ENCODE assay signal across 10 cellular contexts in the genomic region with DNA sequence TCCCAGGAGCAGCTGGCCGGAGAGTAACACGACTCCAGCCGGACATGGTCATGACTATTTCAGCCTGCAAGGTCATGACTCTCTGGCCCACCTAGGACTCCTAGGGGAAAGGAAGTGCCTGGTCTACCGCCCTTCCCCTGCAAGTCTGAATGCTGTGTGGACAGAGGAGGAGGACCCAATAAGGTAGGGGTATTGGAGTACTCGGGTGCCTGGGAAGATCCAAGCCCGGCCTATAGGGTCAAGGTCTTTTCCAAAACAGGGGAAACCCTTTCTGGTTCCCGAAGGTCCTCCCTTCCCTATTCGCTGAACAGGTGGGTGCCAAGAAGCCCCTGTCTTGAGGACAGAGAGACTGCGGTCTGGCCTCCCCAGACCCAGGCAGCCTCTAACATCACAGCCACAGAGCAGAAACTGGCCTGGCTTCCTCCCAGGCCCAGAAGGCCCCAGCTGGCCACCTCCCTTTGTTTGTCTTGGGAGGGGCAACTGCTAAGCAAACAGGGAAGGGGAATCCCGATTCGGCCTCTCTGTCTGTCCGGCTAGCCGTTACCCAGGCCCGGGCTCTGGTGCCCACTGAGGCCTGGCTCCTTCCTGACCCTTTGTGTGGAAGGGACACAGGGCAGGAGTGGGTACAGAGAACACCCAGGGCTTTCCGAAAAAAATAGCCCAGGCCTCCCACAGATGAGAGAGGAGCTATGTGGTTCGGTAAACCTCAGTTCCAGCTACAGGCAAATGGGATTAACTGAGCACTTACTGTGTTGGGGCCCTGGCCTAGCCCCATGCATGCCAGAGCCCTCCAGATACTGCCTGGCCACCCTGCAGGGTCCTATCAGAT. TPM values are rescaled to one million over a fixed set of nuclear protein-coding genes. Genes with fewer than 3 reads are reported as not detected.
DNase-seq lines count a peak whose midpoint lies in the region; ATAC-seq and TF ChIP-seq lines count a peak whose summit lies in the region.
"Had no signal": no experiment of that assay in that cellular context is flagged by ENCODE, and none has a peak within 500 bp of the region (broad histone marks: within the 10 kb centered on the region; RNA-seq: fewer than 3 reads in every experiment).

No MANE protein-coding gene starts in this region.

- H3K4me1 ChIP-seq in mucosa of rectum (ENCODE audit: control insufficient read depth in 2 of 2, insufficient read depth in 2 of 2, low read length in 2 of 2) (peaks cover 32 to 33% of the 10 kb centered on the region in 2 donors), upper lobe of left lung (peaks cover 48 to 54% (median 50%) of the 10 kb centered on the region in 4 donors)

- no peaks in the 10 kb centered on the region for H3K9me3 ChIP-seq in mucosa of rectum (ENCODE audit: control insufficient read depth in 2 of 2, low read length in 2 of 2)
- H3K9me3 ChIP-seq in upper lobe of left lung: no peaks in the 10 kb centered on the region
- H3K9me3 ChIP-seq in T-helper 17 cell (ENCODE audit: control insufficient read depth, low read length, poor library complexity, severe bottlenecking): no peaks in the 10 kb centered on the region

- H3K4me1 Mint-ChIP-seq in activated T-cell treated with anti-CD3 and anti-CD28 coated beads, Interleukin-2, amount 50 U/mL, for 24 hours (ENCODE audit: low read depth): peaks cover 86% of the 10 kb centered on the region
- peaks cover 34% of the 10 kb centered on the region for H3K4me1 Mint-ChIP-seq in T-helper 17 cell

- H3K27ac ChIP-seq in mucosa of rectum (ENCODE audit: low read depth in 2 of 2, low read length in 2 of 2) (peak overlapping the region; percentile 64 to 74), upper lobe of left lung (peak overlapping the region; percentile 59 to 99 (median 82))

- peak overlapping the region; percentile 44 for H3K27ac Mint-ChIP-seq in activated T-cell treated with anti-CD3 and anti-CD28 coated beads, Interleukin-2, amount 50 U/mL, for 24 hours
- H3K27ac Mint-ChIP-seq in T-helper 17 cell: no peak overlapping the region

- H3K27me3 Mint-ChIP-seq in activated T-cell treated with anti-CD3 and anti-CD28 coated beads, Interleukin-2, amount 50 U/mL, for 24 hours: no peaks in the 10 kb centered on the region
- no peaks in the 10 kb centered on the region for H3K27me3 Mint-ChIP-seq in T-helper 17 cell

- no peak for DNase-seq in activated T-cell treated with anti-CD3 and anti-CD28 coated beads, Interleukin-2, amount 50 U/mL, for 24 hours
- no peak for DNase-seq in activated T-cell treated with anti-CD3 and anti-CD28 coated beads, Interleukin-2, amount 50 U/mL, for 1 hour
- DNase-seq in dermis blood vessel endothelial cell (peak; percentile 71), upper lobe of left lung (peak in 1 of 2 donors; percentile 86), NCI-H2171 treated with DMSO at 0.1 percent for 48 hours (lab: John Stamatoyannopoulos, UW) (no peak), NCI-H128 (lab: John Stamatoyannopoulos, UW; ENCODE audit: unreplicated experiment) (no peak), T-helper 17 cell (no peak)
- DNase-seq: occipital lobe, SIG-M5 had no signal

- peak in 1 of 4 donors; percentile 41 for TF ChIP-seq POLR2A in upper lobe of left lung (IDR thresholded peaks at IDR 0.05)

- 60 to 64% methylated on average over 10 to 16 of the region's 16 CpGs for WGBS in upper lobe of left lung, 2 donors

- H3K9ac ChIP-seq in mucosa of rectum (ENCODE audit: low read depth in 1 of 2, low read length in 2 of 2): peak overlapping the region in 1 of 2 donors; percentile 48

- H3K36me3 ChIP-seq in mucosa of rectum (ENCODE audit: control insufficient read depth in 2 of 2, insufficient read depth in 2 of 2, low read length in 2 of 2): no peaks in the 10 kb centered on the region
- H3K36me3 ChIP-seq in upper lobe of left lung: no peaks in the 10 kb centered on the region

- H3K27me3 ChIP-seq in mucosa of rectum (ENCODE audit: control insufficient read depth in 2 of 2, insufficient read depth in 2 of 2, low read length in 2 of 2): no peaks in the 10 kb centered on the region
- H3K27me3 ChIP-seq in upper lobe of left lung: no peaks in the 10 kb centered on the region

- TF ChIP-seq EP300 in upper lobe of left lung (IDR thresholded peaks at IDR 0.05): no peak

- no peak for TF ChIP-seq CTCF in upper lobe of left lung (IDR thresholded peaks at IDR 0.05)

- ATAC-seq in upper lobe of left lung (ENCODE audit: low FRiP score in 2 of 2) (peak; percentile 45 to 71), T-helper 17 cell (no peak)

- peak overlapping the region in 1 of 2 donors; percentile 9 for H3K4me3 ChIP-seq in mucosa of rectum (ENCODE audit: low read length in 2 of 2)
- no peak overlapping the region for H3K4me3 ChIP-seq in upper lobe of left lung

- H3K9me3 Mint-ChIP-seq in activated T-cell treated with anti-CD3 and anti-CD28 coated beads, Interleukin-2, amount 50 U/mL, for 24 hours: peaks cover 7% of the 10 kb centered on the region

- H3K36me3 Mint-ChIP-seq in activated T-cell treated with anti-CD3 and anti-CD28 coated beads, Interleukin-2, amount 50 U/mL, for 24 hours (ENCODE audit: low read depth): peaks cover 7% of the 10 kb centered on the region
- H3K36me3 Mint-ChIP-seq in T-helper 17 cell (ENCODE audit: low read depth): no peaks in the 10 kb centered on the region

- H3K4me3 Mint-ChIP-seq in activated T-cell treated with anti-CD3 and anti-CD28 coated beads, Interleukin-2, amount 50 U/mL, for 24 hours: no peak overlapping the region
- no peak overlapping the region for H3K4me3 Mint-ChIP-seq in T-helper 17 cell

RNA-seq across cellular contexts. Expression of a gene that starts 5.3 kb away (rescaled TPM):
- total RNA-seq in dermis blood vessel endothelial cell (48.5 and 56.0 TPM in 2 replicates), upper lobe of left lung (100 to 1,000 TPM in 4 of 6 donors, 10 to 100 TPM in 2; 85.1 to 206 (median 119) TPM), T-helper 17 cell (100 to 1,000 TPM; 153 to 162 TPM)

RNA-seq across cellular contexts. Expression of a gene that starts 30.8 kb away (rescaled TPM):
- total RNA-seq in dermis blood vessel endothelial cell: 55.2 and 57.2 TPM in 2 replicates
- total RNA-seq in upper lobe of left lung: 10 to 100 TPM in 3 of 6 donors, 1 to 10 TPM in 3; 8.3 to 14.5 (median 9.8) TPM
- total RNA-seq in T-helper 17 cell: 10 to 100 TPM; 15.1 to 15.5 TPM

RNA-seq across cellular contexts. Expression of a gene that starts 35.4 kb away (rescaled TPM):
- total RNA-seq in dermis blood vessel endothelial cell (6.5 and 15.9 TPM in 2 replicates), upper lobe of left lung (10 to 100 TPM in 1 of 6 donors, 1 to 10 TPM in 5; 2.9 to 13.1 (median 6.9) TPM), T-helper 17 cell (1 to 10 TPM; 1.9 to 6.2 TPM)

RNA-seq across cellular contexts. Expression of a gene that starts 46.7 kb away (rescaled TPM):
- 0.09 and 0.17 TPM in 2 replicates for total RNA-seq in dermis blood vessel endothelial cell
- 10 to 100 TPM; 15.9 to 54.5 (median 41.1) TPM for total RNA-seq in upper lobe of left lung
- total RNA-seq in T-helper 17 cell: under 1 TPM in 1 of 2 donors, not detected in 1; 0.89 TPM
- total RNA-seq: occipital lobe had no signal
